ENCODE assay signal across 8 cellular contexts in genomic region chr1:156667968-156668709, GRCh38. TPM values are rescaled to one million over a fixed set of nuclear protein-coding genes. Genes with fewer than 3 reads are reported as not detected.
DNase-seq lines count a peak whose midpoint lies in the region; ATAC-seq and TF ChIP-seq lines count a peak whose summit lies in the region.
"Had no signal": no experiment of that assay in that cellular context is flagged by ENCODE, and none has a peak within 500 bp of the region (broad histone marks: within the 10 kb centered on the region; RNA-seq: fewer than 3 reads in every experiment).

No MANE protein-coding gene starts in this region.

- WGBS in gastroesophageal sphincter (ENCODE audit: low coverage in 1 of 2), 2 donors = 0 to 40% methylated on average over 1 of the region's 9 CpGs
- no CpG with 5 or more reads among the region's 9 CpGs for WGBS in neuronal stem cell (ENCODE audit: extremely low coverage in 2 of 2, insufficient read length in 2 of 2, insufficient replicate concordance in 1 of 2), 2 donors
- 71 to 82% methylated on average over 6 to 7 of the region's 9 CpGs for WGBS in upper lobe of left lung, 2 donors

- peaks cover 6% of the 10 kb centered on the region for H3K79me1 ChIP-seq in neuronal stem cell (ENCODE audit: low read depth, low read length)

- H2AFZ ChIP-seq in neuronal stem cell (ENCODE audit: low read length) = no peak overlapping the region

- H3K4ac ChIP-seq in neuronal stem cell (ENCODE audit: low read length) = no peak overlapping the region

- peak overlapping the region; percentile 73 for H3K9ac ChIP-seq in neuronal stem cell (ENCODE audit: low read depth, low read length, poor library complexity)

- H4K8ac ChIP-seq in neuronal stem cell (ENCODE audit: low read depth, low read length) = no peak overlapping the region

- H3K23ac ChIP-seq in neuronal stem cell (ENCODE audit: low read depth, low read length, poor library complexity) = peak overlapping the region; percentile 44

- peak overlapping the region; percentile 40 for H2BK5ac ChIP-seq in neuronal stem cell (ENCODE audit: low read length)

- H2AK5ac ChIP-seq in neuronal stem cell (ENCODE audit: low read depth, low read length) = peak overlapping the region; percentile 87

- TF ChIP-seq POLR2A in gastroesophageal sphincter (IDR thresholded peaks at IDR 0.05) (no peak), upper lobe of left lung (IDR thresholded peaks at IDR 0.05) (no peak)

- TF ChIP-seq CTCF in gastroesophageal sphincter (IDR thresholded peaks at IDR 0.05) (no peak), upper lobe of left lung (IDR thresholded peaks at IDR 0.05) (no peak)

- H3K27me3 ChIP-seq in SJCRH30 (no peaks in the 10 kb centered on the region), gastroesophageal sphincter (no peaks in the 10 kb centered on the region), neuronal stem cell (ENCODE audit: control insufficient read depth in 3 of 3, insufficient read depth in 3 of 3, low read depth in 1 of 3, low read length in 3 of 3) (no peaks in the 10 kb centered on the region), upper lobe of left lung (no peaks in the 10 kb centered on the region)

- H2BK15ac ChIP-seq in neuronal stem cell (ENCODE audit: low read length) = peak overlapping the region; percentile 60

- H3K27ac ChIP-seq in SJCRH30 (peak overlapping the region; percentile 54), gastroesophageal sphincter (peak overlapping the region; percentile 62 to 87 (median 82)), neuronal stem cell (replicated peaks; ENCODE audit: low read length) (peak overlapping the region; percentile 61), upper lobe of left lung (peak overlapping the region; percentile 81 to 91 (median 83))

- H3K9me3 ChIP-seq in SJCRH30 (replicated peaks) (no peaks in the 10 kb centered on the region), gastroesophageal sphincter (no peaks in the 10 kb centered on the region), neuronal stem cell (replicated peaks in 1 of 2; ENCODE audit: control insufficient read depth in 2 of 2, insufficient read depth in 1 of 2, low read depth in 1 of 2, low read length in 2 of 2) (peaks cover 2 to 10% of the 10 kb centered on the region in 2 donors), upper lobe of left lung (no peaks in the 10 kb centered on the region)

- DNase-seq in SJCRH30 (peak; percentile 68 to 75), neuronal stem cell (ENCODE audit: low spot score) (no peak), upper lobe of left lung (no peak), SIG-M5 treated with dmso at 0.1 percent for 504 hours (lab: John Stamatoyannopoulos, UW; ENCODE audit: unreplicated experiment) (no peak), NCI-H510A (lab: John Stamatoyannopoulos, UW) (no peak)
- DNase-seq: activated CD4-positive, alpha-beta memory T cell treated with anti-CD3 and anti-CD28 coated beads for 36 hours had no signal

- H4K91ac ChIP-seq in neuronal stem cell (ENCODE audit: low read depth, low read length, poor library complexity) = no peak overlapping the region

- H3K4me3 ChIP-seq in SJCRH30 (no peak overlapping the region), gastroesophageal sphincter (no peak overlapping the region), neuronal stem cell (ENCODE audit: low read length in 2 of 2) (no peak overlapping the region), upper lobe of left lung (no peak overlapping the region)

- H3K36me3 ChIP-seq in SJCRH30 (peaks cover 21% of the 10 kb centered on the region), gastroesophageal sphincter (peaks cover 0 to 14% of the 10 kb centered on the region in 2 donors), neuronal stem cell (replicated peaks in 1 of 2; ENCODE audit: control insufficient read depth in 2 of 2, insufficient read depth in 2 of 2, low read length in 2 of 2) (peaks cover 23 to 24% of the 10 kb centered on the region in 2 donors), upper lobe of left lung (peaks cover 0 to 24% (median 0%) of the 10 kb centered on the region in 4 donors)

- TF ChIP-seq EP300 in gastroesophageal sphincter (IDR thresholded peaks at IDR 0.05) (no peak), upper lobe of left lung (IDR thresholded peaks at IDR 0.05) (no peak)

- H3K18ac ChIP-seq in neuronal stem cell (ENCODE audit: low read length) = peak overlapping the region; percentile 95

- peaks cover 85% of the 10 kb centered on the region for H3K4me1 ChIP-seq in SJCRH30
- peaks cover 2 to 81% (median 61%) of the 10 kb centered on the region in 3 donors for H3K4me1 ChIP-seq in gastroesophageal sphincter
- peaks cover 69 to 74% of the 10 kb centered on the region in 2 donors for H3K4me1 ChIP-seq in neuronal stem cell (ENCODE audit: control insufficient read depth in 2 of 2, insufficient read depth in 1 of 2, low read depth in 1 of 2, low read length in 2 of 2)
- H3K4me1 ChIP-seq in upper lobe of left lung = peaks cover 60 to 76% (median 66%) of the 10 kb centered on the region in 4 donors

- H3K4me2 ChIP-seq in neuronal stem cell (ENCODE audit: insufficient read depth, low read length, poor library complexity, severe bottlenecking) = peak overlapping the region; percentile 20

- no peak overlapping the region for H2BK12ac ChIP-seq in neuronal stem cell (ENCODE audit: low read length)

- peak overlapping the region; percentile 2 for H3K14ac ChIP-seq in neuronal stem cell (ENCODE audit: low read length)

- no peak overlapping the region for H2BK120ac ChIP-seq in neuronal stem cell (ENCODE audit: low read depth, low read length)

- ATAC-seq in gastroesophageal sphincter = no peak
- ATAC-seq in upper lobe of left lung (ENCODE audit: low FRiP score in 2 of 2) = no peak
- no peak for ATAC-seq in HG02759 (IDR thresholded peaks at IDR 0.05; ENCODE audit: unreplicated experiment)

RNA-seq across cellular contexts. Expression of gene NES, which starts 9.1 kb away (rescaled TPM):
- total RNA-seq in SJCRH30 (2014; rRNA removed; shearing (Covaris generic)) = 356 and 359 TPM in 2 replicates
- total RNA-seq in gastroesophageal sphincter (10 to 100 TPM; 13.9 to 34.3 (median 23.9) TPM), upper lobe of left lung (10 to 100 TPM; 25.9 to 93.5 (median 34.3) TPM)
- polyA plus RNA-seq in neuronal stem cell (2013, experiment 1 of 2) = 150 TPM
- 143 TPM for polyA plus RNA-seq in neuronal stem cell (2013, experiment 2 of 2)

RNA-seq across cellular contexts. Expression of gene BCAN, which starts 26.2 kb away (rescaled TPM):
- 0.05 TPM in 1 of 2 replicates, not detected in the other for total RNA-seq in SJCRH30 (2014; rRNA removed; shearing (Covaris generic))
- total RNA-seq in gastroesophageal sphincter (1 to 10 TPM in 2 of 4 donors, under 1 TPM in 1, not detected in 1; 0.50 to 5.0 (median 1.9) TPM), upper lobe of left lung (under 1 TPM in 2 of 6 donors, not detected in 4; 0.11 to 0.13 TPM)
- 0.89 TPM for polyA plus RNA-seq in neuronal stem cell (2013, experiment 1 of 2)
- 0.54 TPM for polyA plus RNA-seq in neuronal stem cell (2013, experiment 2 of 2)
- total RNA-seq: activated CD4-positive, alpha-beta memory T cell treated with anti-CD3 and anti-CD28 coated beads for 36 hours had no signal

RNA-seq across cellular contexts. Expression of gene CRABP2, which starts 37.2 kb away (rescaled TPM):
- total RNA-seq in SJCRH30 (2014; rRNA removed; shearing (Covaris generic)) = 0.43 and 0.85 TPM in 2 replicates
- total RNA-seq in gastroesophageal sphincter = 10 to 100 TPM in 1 of 4 donors, 1 to 10 TPM in 2, under 1 TPM in 1; 0.54 to 36.7 (median 6.0) TPM
- 479 TPM for polyA plus RNA-seq in neuronal stem cell (2013, experiment 1 of 2)
- polyA plus RNA-seq in neuronal stem cell (2013, experiment 2 of 2) = 474 TPM
- 1 to 10 TPM in 4 of 6 donors, under 1 TPM in 1, not detected in 1; 0.76 to 8.1 (median 3.9) TPM for total RNA-seq in upper lobe of left lung

RNA-seq across cellular contexts. Expression of gene HAPLN2, which starts 48.9 kb away (rescaled TPM):
- total RNA-seq in SJCRH30 (2014; rRNA removed; shearing (Covaris generic)) = 0.20 and 0.23 TPM in 2 replicates
- total RNA-seq in gastroesophageal sphincter (1 to 10 TPM in 2 of 4 donors, under 1 TPM in 2; 0.13 to 3.0 (median 1.2) TPM), upper lobe of left lung (1 to 10 TPM in 1 of 6 donors, under 1 TPM in 2, not detected in 3; 0.14 to 5.0 (median 0.37) TPM)
- polyA plus RNA-seq in neuronal stem cell (2013, experiment 1 of 2) = 1.8 TPM
- 1.7 TPM for polyA plus RNA-seq in neuronal stem cell (2013, experiment 2 of 2)

Comparison
In these comparisons a context has a peak if more than half of its experiments do, and no peak if none do; other contexts are left out.
1. DNase-seq: peak in SJCRH30 (2 of 2); none in neuronal stem cell (single experiment), upper lobe of left lung (0 of 2), SIG-M5 treated with dmso at 0.1 percent for 504 hours (single experiment) and NCI-H510A (single experiment).
2. Peak in every context shown above with its lines, with median percentiles within 50 percentile points of each other: H3K27ac ChIP-seq.